In the genomic region with DNA sequence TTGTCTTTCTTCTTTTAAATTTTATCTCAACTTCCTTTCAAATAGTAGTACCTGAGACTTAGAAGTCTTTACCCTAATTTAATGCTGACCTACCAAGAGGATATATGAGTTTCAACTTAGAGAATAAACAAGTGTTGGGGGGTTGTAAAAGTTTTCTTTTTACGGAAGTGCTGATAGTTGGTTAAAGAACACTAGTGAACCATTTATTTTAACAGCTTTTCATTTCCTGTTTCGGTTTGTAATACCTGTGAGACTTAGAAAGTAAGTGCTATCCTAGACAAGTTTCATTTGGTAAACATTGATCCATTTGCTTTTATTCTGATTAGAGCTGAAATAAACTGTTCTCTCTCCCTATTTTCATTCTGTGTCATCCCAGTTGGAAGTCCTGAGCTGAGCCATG, we compare ENCODE assay signal across 15 cellular contexts.
A peak's percentile ranks its signal among the peaks of the same experiment; 100 is the strongest.
DNase-seq lines count a peak whose midpoint lies in the region; ATAC-seq and TF ChIP-seq lines count a peak whose summit lies in the region.
"Had no signal": no experiment of that assay in that cellular context is flagged by ENCODE, and none has a peak within 500 bp of the region (broad histone marks: within the 10 kb centered on the region; RNA-seq: fewer than 3 reads in every experiment).

No MANE protein-coding gene starts in this region.

- no peaks in the 10 kb centered on the region for H3K79me2 ChIP-seq in MM.1S (ENCODE audit: low read length)

- no peak overlapping the region for H3K9ac ChIP-seq in MM.1S (ENCODE audit: low read length)

- no peaks in the 10 kb centered on the region for H3F3A ChIP-seq in MM.1S (ENCODE audit: insufficient read depth, low read length)

- no peaks in the 10 kb centered on the region for H3K27me3 ChIP-seq in MM.1S (replicated peaks; ENCODE audit: insufficient read depth, low read length)
- H3K27me3 ChIP-seq in effector memory CD4-positive, alpha-beta T cell (replicated peaks; ENCODE audit: control insufficient read depth, insufficient read depth, low read length, poor library complexity, severe bottlenecking), result no peaks in the 10 kb centered on the region
- H3K27me3 ChIP-seq: SJSA1 had no signal

- no peaks in the 10 kb centered on the region for H4K20me1 ChIP-seq in MM.1S (ENCODE audit: insufficient read depth, low read length)

- H2AFZ ChIP-seq in MM.1S (ENCODE audit: low read length), result no peak overlapping the region

- DNase-seq in GM10248 (ENCODE audit: extremely low spot score) (peak; percentile 9), MM.1S (peak; percentile 63), ureter (ENCODE audit: low spot score) (no peak), NCI-H2227 (lab: John Stamatoyannopoulos, UW; ENCODE audit: unreplicated experiment) (no peak)
- no peak for DNase-seq in activated CD4-positive, alpha-beta T cell treated with anti-CD3 and anti-CD28 coated beads, Interleukin-2, amount 50 U/mL, for 4 hours
- DNase-seq in effector memory CD4-positive, alpha-beta T cell, result no peak
- DNase-seq: activated naive CD4-positive, alpha-beta T cell treated with anti-CD3 and anti-CD28 coated beads for 36 hours; endodermal cell; foreskin fibroblast; GF-D8; NCI-H2029 treated with DMSO at 0.1 percent for 48 hours had no signal

- H3K9me2 ChIP-seq in MM.1S (replicated peaks; ENCODE audit: insufficient read depth, low read length), result no peaks in the 10 kb centered on the region

- no peaks in the 10 kb centered on the region for H3K9me3 ChIP-seq in MM.1S (replicated peaks; ENCODE audit: insufficient read depth, low read length)
- peaks cover 4% of the 10 kb centered on the region for H3K9me3 ChIP-seq in effector memory CD4-positive, alpha-beta T cell (ENCODE audit: control insufficient read depth, low read length)
- H3K9me3 ChIP-seq: SJSA1, thoracic aorta had no signal

- H3K4me2 ChIP-seq in MM.1S (ENCODE audit: low read depth, low read length), result peak overlapping the region; percentile 62; the same call in 1 of the 2 replicates

- no peaks in the 10 kb centered on the region for H3K36me3 ChIP-seq in MM.1S (replicated peaks; ENCODE audit: insufficient read depth, low read length)
- H3K36me3 ChIP-seq in effector memory CD4-positive, alpha-beta T cell (ENCODE audit: control insufficient read depth, insufficient read depth, low read length), result no peaks in the 10 kb centered on the region
- H3K36me3 ChIP-seq: SJSA1, thoracic aorta had no signal

- POLR2A ChIA-PET in GM10248 (lab: Yijun Ruan, JAX), result no interaction called here

- CTCF ChIA-PET in GM10248 (lab: Yijun Ruan, JAX), result no interaction called here

- H3K4me1 ChIP-seq in MM.1S (ENCODE audit: low read length), result peaks cover 8% of the 10 kb centered on the region; the same call in 1 of the 2 replicates
- no peaks in the 10 kb centered on the region for H3K4me1 ChIP-seq in effector memory CD4-positive, alpha-beta T cell (ENCODE audit: control insufficient read depth, insufficient read depth, low read length, poor library complexity, severe bottlenecking)
- H3K4me1 ChIP-seq: SJSA1 had no signal

- no peak overlapping the region for H3K4me3 ChIP-seq in MM.1S (ENCODE audit: low read length)
- no peak overlapping the region for H3K4me3 ChIP-seq in effector memory CD4-positive, alpha-beta T cell (ENCODE audit: insufficient read depth, low read depth, low read length, poor library complexity, severe bottlenecking)
- H3K4me3 ChIP-seq: SJSA1, thoracic aorta had no signal

- ATAC-seq in GM19395 (IDR thresholded peaks at IDR 0.05; ENCODE audit: unreplicated experiment) (peak; percentile 94), HG02759 (IDR thresholded peaks at IDR 0.05; ENCODE audit: unreplicated experiment) (peak; percentile 84)

- no peak overlapping the region for H3K27ac ChIP-seq in MM.1S (ENCODE audit: low read length)
- H3K27ac ChIP-seq in effector memory CD4-positive, alpha-beta T cell (ENCODE audit: insufficient read depth, low read length, poor library complexity, severe bottlenecking), result no peak overlapping the region
- H3K27ac ChIP-seq: SJSA1, thoracic aorta had no signal

- TF ChIP-seq CTCF in GM10248 (IDR thresholded peaks at IDR 0.05; ENCODE audit: control extremely low read depth, extremely low read depth, low read depth, missing control alignments) (no peak), MM.1S (IDR thresholded peaks at IDR 0.05; ENCODE audit: low read length) (no peak)

Comparison
In these comparisons a context has a peak if more than half of its experiments do, and no peak if none do; other contexts are left out.
1. DNase-seq: peak in GM10248 (single experiment) and MM.1S (single experiment); none in activated CD4-positive, alpha-beta T cell treated with anti-CD3 and anti-CD28 coated beads, Interleukin-2, amount 50 U/mL, for 4 hours (0 of 2), ureter (single experiment), NCI-H2227 (single experiment) and effector memory CD4-positive, alpha-beta T cell (0 of 3).